ENCODE assay signal across 17 cellular contexts in the genomic region with DNA sequence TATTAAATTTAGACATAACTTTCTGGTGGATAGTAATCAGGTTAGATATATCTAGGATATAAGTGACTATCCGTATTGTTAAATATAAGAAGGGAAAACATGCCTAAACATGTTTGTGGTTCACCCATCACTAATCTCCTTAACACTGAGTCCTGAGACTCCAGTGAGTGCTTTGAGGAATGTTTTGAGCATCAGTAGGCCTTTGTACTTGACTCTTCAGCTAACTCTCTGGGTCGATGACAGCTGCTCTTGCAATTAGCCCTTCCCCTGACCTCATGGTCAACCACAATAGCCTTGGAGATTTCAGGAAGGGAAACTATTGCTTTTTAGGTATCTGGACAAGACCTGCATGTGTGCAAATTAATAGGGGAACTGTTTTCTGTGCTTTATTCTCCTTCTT.
DNase-seq lines count a peak whose midpoint lies in the region; ATAC-seq and TF ChIP-seq lines count a peak whose summit lies in the region.
"Had no signal": no experiment of that assay in that cellular context is flagged by ENCODE, and none has a peak within 500 bp of the region (broad histone marks: within the 10 kb centered on the region; RNA-seq: fewer than 3 reads in every experiment).

No MANE protein-coding gene starts in this region.

- H3K27me3 Mint-ChIP-seq in nephron progenitor cell (ENCODE audit: low read depth, poor library complexity) (no peaks in the 10 kb centered on the region), WTC11 (ENCODE audit: low read depth) (peaks cover 4% of the 10 kb centered on the region; the same call in 1 of the 2 replicates)

- H3K9me3 ChIP-seq in GM23248 (ENCODE audit: low read depth) = no peaks in the 10 kb centered on the region
- no peaks in the 10 kb centered on the region for H3K9me3 ChIP-seq in effector memory CD4-positive, alpha-beta T cell (ENCODE audit: control insufficient read depth, low read length)
- H3K9me3 ChIP-seq: colonic mucosa had no signal

- no peaks in the 10 kb centered on the region for H3F3A ChIP-seq in GM23248 (ENCODE audit: insufficient read depth)

- no peaks in the 10 kb centered on the region for H3K36me3 Mint-ChIP-seq in nephron progenitor cell (ENCODE audit: low read depth)
- no peaks in the 10 kb centered on the region for H3K36me3 Mint-ChIP-seq in WTC11

- 38 to 42% methylated on average over 2 of the region's 2 CpGs for WGBS in GM23248 (ENCODE audit: low coverage in 1 of 2, low lambda C conversion rate in 2 of 2, missing lambda C conversion rate in 2 of 2), 2 experiments

- no peak overlapping the region for H3K4me2 ChIP-seq in GM23248 (ENCODE audit: unreplicated experiment)

- H4K20me1 ChIP-seq in GM23248 (ENCODE audit: insufficient read depth) = no peaks in the 10 kb centered on the region

- no peaks in the 10 kb centered on the region for H3K27me3 ChIP-seq in GM23248 (replicated peaks; ENCODE audit: insufficient read depth)
- no peaks in the 10 kb centered on the region for H3K27me3 ChIP-seq in effector memory CD4-positive, alpha-beta T cell (replicated peaks; ENCODE audit: control insufficient read depth, insufficient read depth, low read length, poor library complexity, severe bottlenecking)
- H3K27me3 ChIP-seq: colonic mucosa had no signal

- H3K4me3 Mint-ChIP-seq in nephron progenitor cell = no peak overlapping the region
- no peak overlapping the region for H3K4me3 Mint-ChIP-seq in WTC11
- H3K4me3 Mint-ChIP-seq: activated T-cell treated with anti-CD3 and anti-CD28 coated beads, Interleukin-2, amount 50 U/mL, for 4 hours had no signal

- ATAC-seq in HG02852 (IDR thresholded peaks at IDR 0.05; ENCODE audit: unreplicated experiment) (no peak), WTC11 (no peak)
- ATAC-seq: activated T-cell treated with anti-CD3 and anti-CD28 coated beads, Interleukin-2, amount 50 U/mL, for 4 hours had no signal

- no peaks in the 10 kb centered on the region for H3K36me3 ChIP-seq in GM23248 (ENCODE audit: low read depth)
- H3K36me3 ChIP-seq in effector memory CD4-positive, alpha-beta T cell (ENCODE audit: control insufficient read depth, insufficient read depth, low read length) = no peaks in the 10 kb centered on the region
- H3K36me3 ChIP-seq: colonic mucosa had no signal

- peak overlapping the region; percentile 69 for H3K27ac Mint-ChIP-seq in nephron progenitor cell
- no peak overlapping the region for H3K27ac Mint-ChIP-seq in WTC11

- no peaks in the 10 kb centered on the region for H3K4me1 ChIP-seq in GM23248 (ENCODE audit: insufficient read depth)
- no peaks in the 10 kb centered on the region for H3K4me1 ChIP-seq in effector memory CD4-positive, alpha-beta T cell (ENCODE audit: control insufficient read depth, insufficient read depth, low read length, poor library complexity, severe bottlenecking)
- H3K4me1 ChIP-seq: colonic mucosa had no signal

- no peak overlapping the region for H2AFZ ChIP-seq in GM23248

- no peak overlapping the region for H3K9ac ChIP-seq in GM23248

- H3K27ac ChIP-seq in GM23248 (no peak overlapping the region), RWPE1 (no peak overlapping the region)
- no peak overlapping the region for H3K27ac ChIP-seq in effector memory CD4-positive, alpha-beta T cell (ENCODE audit: insufficient read depth, low read length, poor library complexity, severe bottlenecking)
- H3K27ac ChIP-seq: colonic mucosa, SK-N-MC had no signal

- CTCF ChIA-PET in RWPE1 (lab: Yijun Ruan, JAX) = no interaction called here
- CTCF ChIA-PET in WTC11 (lab: Charles Lee) = no interaction called here

- H3K4me3 ChIP-seq in GM23248 (no peak overlapping the region), fibroblast of mammary gland (ENCODE audit: control insufficient read depth, low read depth, low read length) (no peak overlapping the region)
- no peak overlapping the region for H3K4me3 ChIP-seq in effector memory CD4-positive, alpha-beta T cell (ENCODE audit: insufficient read depth, low read depth, low read length, poor library complexity, severe bottlenecking)
- H3K4me3 ChIP-seq: colonic mucosa, lung, SK-N-MC had no signal

- H3K9me2 ChIP-seq in GM23248 (ENCODE audit: insufficient read depth) = no peaks in the 10 kb centered on the region

- peaks cover 16% of the 10 kb centered on the region for H3K4me1 Mint-ChIP-seq in nephron progenitor cell
- peaks cover 24% of the 10 kb centered on the region for H3K4me1 Mint-ChIP-seq in WTC11

- H3K9me3 Mint-ChIP-seq in nephron progenitor cell (no peaks in the 10 kb centered on the region), WTC11 (0 out of 2 replicates have a peak, but pooled peaks cover 5% of the 10 kb centered on the region)
- H3K9me3 Mint-ChIP-seq: activated T-cell treated with anti-CD3 and anti-CD28 coated beads, Interleukin-2, amount 50 U/mL, for 4 hours had no signal

- DNase-seq in GM23248 = peak; percentile 10
- peak; percentile 52 for DNase-seq in RWPE1 (ENCODE audit: low spot score)
- DNase-seq in fibroblast of mammary gland (ENCODE audit: low read depth) = peak; percentile 55
- no peak for DNase-seq in nephron progenitor cell
- DNase-seq in activated naive CD4-positive, alpha-beta T cell treated with anti-CD3 and anti-CD28 coated beads, Interleukin-2, amount 50 U/mL, for 16 hours = no peak
- no peak for DNase-seq in WTC11 (ENCODE audit: low spot score)
- DNase-seq in effector memory CD4-positive, alpha-beta T cell = no peak
- DNase-seq: activated CD4-positive, alpha-beta T cell treated with anti-CD3 and anti-CD28 coated beads, Interleukin-2, amount 50 U/mL, for 48 hours; activated T-cell treated with anti-CD3 and anti-CD28 coated beads, Interleukin-2, amount 50 U/mL, for 4 hours; AML-193; colonic mucosa; DMS153; hypothalamus; stimulated activated naive CD4-positive, alpha-beta T cell had no signal

- TF ChIP-seq CTCF in RWPE1 (conservative IDR thresholded peaks at IDR 0.05; ENCODE audit: low read depth) = no peak
- no peak for TF ChIP-seq CTCF in fibroblast of mammary gland (conservative IDR thresholded peaks at IDR 0.05; ENCODE audit: control insufficient read depth, insufficient read depth, low read depth, low read length)
- no peak for TF ChIP-seq CTCF in nephron progenitor cell (IDR thresholded peaks at IDR 0.05)
- no peak for TF ChIP-seq CTCF in WTC11 (IDR thresholded peaks at IDR 0.05)

- no peaks in the 10 kb centered on the region for H3K79me2 ChIP-seq in GM23248 (ENCODE audit: insufficient read depth)

- POLR2A ChIA-PET in RWPE1 (lab: Yijun Ruan, JAX; ENCODE audit: low non-redundant PET) = no interaction called here
- POLR2A ChIA-PET in WTC11 (lab: Charles Lee) = no interaction called here

- in situ Hi-C loops in GM23248 (cut with MboI) = no loop called here

TF ChIP-seq in WTC11, 78 proteins besides CTCF, POLR2A, EP300 and RAD21:
- TF ChIP-seq ZNF219 (CRISPR knock-in tag; IDR thresholded peaks at IDR 0.05; ENCODE audit: borderline replicate concordance) = no peak
- no peak for TF ChIP-seq MXD4 (CRISPR knock-in tag; IDR thresholded peaks at IDR 0.05; ENCODE audit: borderline replicate concordance)
- TF ChIP-seq, protein P1, sequence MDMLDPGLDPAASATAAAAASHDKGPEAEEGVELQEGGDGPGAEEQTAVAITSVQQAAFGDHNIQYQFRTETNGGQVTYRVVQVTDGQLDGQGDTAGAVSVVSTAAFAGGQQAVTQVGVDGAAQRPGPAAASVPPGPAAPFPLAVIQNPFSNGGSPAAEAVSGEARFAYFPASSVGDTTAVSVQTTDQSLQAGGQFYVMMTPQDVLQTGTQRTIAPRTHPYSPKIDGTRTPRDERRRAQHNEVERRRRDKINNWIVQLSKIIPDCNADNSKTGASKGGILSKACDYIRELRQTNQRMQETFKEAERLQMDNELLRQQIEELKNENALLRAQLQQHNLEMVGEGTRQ (CRISPR knock-in tag; IDR thresholded peaks at IDR 0.05) = no peak
- TF ChIP-seq, protein P2, sequence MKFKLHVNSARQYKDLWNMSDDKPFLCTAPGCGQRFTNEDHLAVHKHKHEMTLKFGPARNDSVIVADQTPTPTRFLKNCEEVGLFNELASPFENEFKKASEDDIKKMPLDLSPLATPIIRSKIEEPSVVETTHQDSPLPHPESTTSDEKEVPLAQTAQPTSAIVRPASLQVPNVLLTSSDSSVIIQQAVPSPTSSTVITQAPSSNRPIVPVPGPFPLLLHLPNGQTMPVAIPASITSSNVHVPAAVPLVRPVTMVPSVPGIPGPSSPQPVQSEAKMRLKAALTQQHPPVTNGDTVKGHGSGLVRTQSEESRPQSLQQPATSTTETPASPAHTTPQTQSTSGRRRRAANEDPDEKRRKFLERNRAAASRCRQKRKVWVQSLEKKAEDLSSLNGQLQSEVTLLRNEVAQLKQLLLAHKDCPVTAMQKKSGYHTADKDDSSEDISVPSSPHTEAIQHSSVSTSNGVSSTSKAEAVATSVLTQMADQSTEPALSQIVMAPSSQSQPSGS (CRISPR knock-in tag; IDR thresholded peaks at IDR 0.05; ENCODE audit: borderline replicate concordance, low read depth) = no peak
- TF ChIP-seq, protein P3, sequence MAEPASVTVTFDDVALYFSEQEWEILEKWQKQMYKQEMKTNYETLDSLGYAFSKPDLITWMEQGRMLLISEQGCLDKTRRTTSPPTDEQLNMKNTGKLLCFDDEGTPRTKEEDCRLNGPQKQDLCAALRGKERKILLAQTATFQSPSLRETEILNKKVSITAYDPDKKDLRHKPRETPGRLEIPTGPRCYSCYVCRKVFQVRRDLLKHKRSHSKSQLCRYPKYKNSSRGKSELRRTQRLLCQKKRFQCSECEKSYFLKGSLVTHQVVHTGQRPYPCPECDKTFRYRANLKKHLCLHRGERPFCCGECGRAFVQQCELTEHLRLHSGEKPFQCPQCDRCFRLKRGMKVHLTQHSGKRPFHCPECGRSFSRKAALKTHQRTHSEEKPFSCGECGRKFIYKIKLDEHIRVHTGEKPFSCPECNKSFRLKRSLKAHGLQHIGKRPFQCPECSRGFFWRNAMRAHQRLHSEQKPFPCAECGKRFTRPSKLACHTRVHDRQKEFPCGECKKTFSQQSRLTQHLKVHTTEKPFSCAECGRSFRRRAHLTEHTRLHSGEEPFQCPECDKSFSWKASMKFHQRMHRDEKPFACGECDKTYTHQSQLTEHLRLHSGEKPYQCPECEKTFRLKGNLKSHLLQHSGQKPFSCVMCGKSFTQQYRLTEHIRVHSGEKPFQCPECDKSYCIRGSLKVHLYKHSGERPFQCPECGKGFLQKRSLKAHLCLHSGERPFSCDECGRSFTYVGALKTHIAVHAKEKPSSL (CRISPR knock-in tag; conservative IDR thresholded peaks at IDR 0.05) = no peak
- no peak for TF ChIP-seq EMX1 (CRISPR knock-in tag; IDR thresholded peaks at IDR 0.05)
- no peak for TF ChIP-seq RELA (CRISPR knock-in tag; IDR thresholded peaks at IDR 0.05; ENCODE audit: borderline replicate concordance)
TF ChIP-seq in WTC11: peak in this region for 0.

Comparison
In these comparisons a context has a peak if more than half of its experiments do, and no peak if none do; other contexts are left out.
1. DNase-seq: peak in GM23248 (single experiment), RWPE1 (single experiment) and fibroblast of mammary gland (single experiment); none in nephron progenitor cell (single experiment), activated naive CD4-positive, alpha-beta T cell treated with anti-CD3 and anti-CD28 coated beads, Interleukin-2, amount 50 U/mL, for 16 hours (single experiment), WTC11 (single experiment) and effector memory CD4-positive, alpha-beta T cell (0 of 3).